ENCODE assay signal across 21 cellular contexts in genomic region chr16:68094614-68094934, GRCh38. TPM values are rescaled to one million over a fixed set of nuclear protein-coding genes. Genes with fewer than 3 reads are reported as not detected.
A peak's percentile ranks its signal among the peaks of the same experiment; 100 is the strongest.
DNase-seq lines count a peak whose midpoint lies in the region; ATAC-seq and TF ChIP-seq lines count a peak whose summit lies in the region.
"Had no signal": no experiment of that assay in that cellular context is flagged by ENCODE, and none has a peak within 500 bp of the region (broad histone marks: within the 10 kb centered on the region; RNA-seq: fewer than 3 reads in every experiment).

No MANE protein-coding gene starts in this region.

- H3K4me3 Mint-ChIP-seq in activated naive CD4-positive, alpha-beta T cell treated with anti-CD3 and anti-CD28 coated beads for 36 hours = no peak overlapping the region
- peak overlapping the region; percentile 41 for H3K4me3 Mint-ChIP-seq in T-helper 17 cell
- H3K4me3 Mint-ChIP-seq in effector memory CD8-positive, alpha-beta T cell = peak overlapping the region in 1 of 2 donors; percentile 67

- H3K79me2 ChIP-seq in smooth muscle cell (ENCODE audit: low read depth) = peaks cover 95% of the 10 kb centered on the region

- 94% methylated on average over 4 of the region's 4 CpGs for WGBS in smooth muscle cell (ENCODE audit: low lambda C conversion rate)
- 95% methylated on average over 4 of the region's 4 CpGs for WGBS in right lobe of liver (ENCODE audit: insufficient coverage, low coverage, low lambda C conversion rate, missing lambda C conversion rate)

- no peaks in the 10 kb centered on the region for H3K36me3 ChIP-seq in smooth muscle cell (ENCODE audit: low read depth)
- no peaks in the 10 kb centered on the region for H3K36me3 ChIP-seq in right lobe of liver
- H3K36me3 ChIP-seq: thoracic aorta had no signal

- peaks cover 78% of the 10 kb centered on the region for H3K4me1 Mint-ChIP-seq in activated naive CD4-positive, alpha-beta T cell treated with anti-CD3 and anti-CD28 coated beads for 36 hours (ENCODE audit: low read depth)
- peaks cover 57% of the 10 kb centered on the region for H3K4me1 Mint-ChIP-seq in T-helper 17 cell
- peaks cover 56 to 73% of the 10 kb centered on the region in 2 donors for H3K4me1 Mint-ChIP-seq in effector memory CD8-positive, alpha-beta T cell (ENCODE audit: low read depth in 2 of 2)

- no peaks in the 10 kb centered on the region for H3K27me3 Mint-ChIP-seq in activated naive CD4-positive, alpha-beta T cell treated with anti-CD3 and anti-CD28 coated beads for 36 hours (ENCODE audit: low read depth)
- H3K27me3 Mint-ChIP-seq in T-helper 17 cell = no peaks in the 10 kb centered on the region
- no peaks in the 10 kb centered on the region for H3K27me3 Mint-ChIP-seq in effector memory CD8-positive, alpha-beta T cell
- H3K27me3 Mint-ChIP-seq: IgD-negative memory B cell had no signal

- TF ChIP-seq CTCF in smooth muscle cell (IDR thresholded peaks at IDR 0.05; ENCODE audit: borderline replicate concordance, insufficient read depth, poor library complexity, severe bottlenecking) (no peak), right lobe of liver (IDR thresholded peaks at IDR 0.05) (no peak)

- peaks cover 3% of the 10 kb centered on the region for H3K4me1 ChIP-seq in smooth muscle cell (ENCODE audit: low read depth)
- H3K4me1 ChIP-seq in right lobe of liver = peaks cover 0 to 45% (median 13%) of the 10 kb centered on the region in 4 donors

- H3K9me3 Mint-ChIP-seq in activated naive CD4-positive, alpha-beta T cell treated with anti-CD3 and anti-CD28 coated beads for 36 hours = no peaks in the 10 kb centered on the region
- no peaks in the 10 kb centered on the region for H3K9me3 Mint-ChIP-seq in effector memory CD8-positive, alpha-beta T cell
- H3K9me3 Mint-ChIP-seq: IgD-negative memory B cell had no signal

- H3K4me3 ChIP-seq in smooth muscle cell (no peak overlapping the region), right lobe of liver (no peak overlapping the region)
- H3K4me3 ChIP-seq: left lung, SK-N-MC, thoracic aorta had no signal

- H3K36me3 Mint-ChIP-seq in activated naive CD4-positive, alpha-beta T cell treated with anti-CD3 and anti-CD28 coated beads for 36 hours (ENCODE audit: low read depth) = peaks cover 3% of the 10 kb centered on the region
- no peaks in the 10 kb centered on the region for H3K36me3 Mint-ChIP-seq in T-helper 17 cell (ENCODE audit: low read depth)
- H3K36me3 Mint-ChIP-seq in effector memory CD8-positive, alpha-beta T cell (ENCODE audit: insufficient read depth) = peaks cover 3% of the 10 kb centered on the region

- CTCF ChIA-PET in activated naive CD4-positive, alpha-beta T cell treated with anti-CD3 and anti-CD28 coated beads for 36 hours (lab: Charles Lee) = interaction anchor here (0.9 to 3.7 kb wide), 10 partner anchors 8 to 136 kb away, joined by 3 to 20 read pairs (median 8); partner anchors contain the start of gene NFATC3

- H3K27ac Mint-ChIP-seq in activated naive CD4-positive, alpha-beta T cell treated with anti-CD3 and anti-CD28 coated beads for 36 hours = peak overlapping the region; percentile 72
- H3K27ac Mint-ChIP-seq in T-helper 17 cell = peak overlapping the region; percentile 85
- H3K27ac Mint-ChIP-seq in effector memory CD8-positive, alpha-beta T cell = peak overlapping the region; percentile 39 to 92

- H3K9me3 ChIP-seq in T-helper 17 cell (ENCODE audit: control insufficient read depth, low read length, poor library complexity, severe bottlenecking) = no peaks in the 10 kb centered on the region
- H3K9me3 ChIP-seq in smooth muscle cell (replicated peaks; ENCODE audit: low read depth) = no peaks in the 10 kb centered on the region
- H3K9me3 ChIP-seq in right lobe of liver = no peaks in the 10 kb centered on the region
- H3K9me3 ChIP-seq: left lung, thoracic aorta had no signal

- TF ChIP-seq POLR2A in right lobe of liver (IDR thresholded peaks at IDR 0.05) = no peak

- no peak overlapping the region for H3K4me2 ChIP-seq in smooth muscle cell

- no peak for ATAC-seq in T-helper 17 cell
- no peak for ATAC-seq in effector memory CD8-positive, alpha-beta T cell (replicated peaks)
- ATAC-seq in right lobe of liver = no peak

- peaks cover 6% of the 10 kb centered on the region for H3F3A ChIP-seq in smooth muscle cell (ENCODE audit: low read depth)

- peaks cover 92% of the 10 kb centered on the region for H4K20me1 ChIP-seq in smooth muscle cell (ENCODE audit: low read depth)

- intact Hi-C loops in activated naive CD4-positive, alpha-beta T cell treated with anti-CD3 and anti-CD28 coated beads for 36 hours (cut with micrococcal nuclease) = loop anchor here (1.0 to 5.0 kb wide), 5 partner anchors 8 to 135 kb away; no protein-coding TSS in a partner anchor
- intact Hi-C loops in right lobe of liver (cut with DNase I) = no loop called here

- no peak for DNase-seq in activated naive CD4-positive, alpha-beta T cell treated with anti-CD3 and anti-CD28 coated beads for 36 hours
- no peak for DNase-seq in activated naive CD4-positive, alpha-beta T cell treated with Interleukin-2 at 50 U/mL for 16 hours
- no peak for DNase-seq in T-helper 17 cell
- DNase-seq in effector memory CD8-positive, alpha-beta T cell = no peak
- DNase-seq in smooth muscle cell (lab: John Stamatoyannopoulos, UW; ENCODE audit: unreplicated experiment) = no peak
- no peak for DNase-seq in GDM1 (lab: John Stamatoyannopoulos, UW)
- DNase-seq in NK-92 treated with Interleukin-12 subunit alpha and Interleukin-12 subunit beta, amount 100 ng/mL, for 24 hours (lab: John Stamatoyannopoulos, UW) = no peak
- no peak for DNase-seq in right lobe of liver
- DNase-seq: activated CD4-positive, alpha-beta T cell treated with anti-CD3 and anti-CD28 coated beads for 1 hour; activated CD8-positive, alpha-beta memory T cell treated with anti-CD3 and anti-CD28 coated beads, Interleukin-2, amount 50 U/mL, for 48 hours; effector CD4-positive, alpha-beta T cell; left lung; NCI-H187; NCI-H345; stimulated activated CD4-positive, alpha-beta T cell treated with anti-CD3 and anti-CD28 coated beads, Interleukin-12 subunit alpha, Interleukin-12 subunit beta, amount 100 ng/mL, for 4 hours; stimulated activated CD8-positive, alpha-beta memory T cell treated with anti-CD3 and anti-CD28 coated beads, Interleukin-4, amount 100 ng/mL, for 48 hours; T1000 had no signal

- no peaks in the 10 kb centered on the region for H3K27me3 ChIP-seq in smooth muscle cell (ENCODE audit: low read depth)
- no peaks in the 10 kb centered on the region for H3K27me3 ChIP-seq in right lobe of liver
- H3K27me3 ChIP-seq: left lung had no signal

- H2AFZ ChIP-seq in smooth muscle cell (ENCODE audit: low read depth) = no peak overlapping the region

- H3K27ac ChIP-seq in smooth muscle cell (ENCODE audit: low read depth) (peak overlapping the region; percentile 47), right lobe of liver (no peak overlapping the region)
- H3K27ac ChIP-seq: C4-2B, left lung, SK-N-MC, thoracic aorta had no signal

- H3K9ac ChIP-seq in smooth muscle cell (ENCODE audit: low read depth) = no peak overlapping the region

RNA-seq across cellular contexts. Expression of gene NFATC3, which starts 9.4 kb away (rescaled TPM):
- 10 to 100 TPM; 49.1 to 50.3 TPM for total RNA-seq in activated naive CD4-positive, alpha-beta T cell treated with anti-CD3 and anti-CD28 coated beads for 36 hours
- total RNA-seq in T-helper 17 cell (100 to 1,000 TPM in 1 of 2 donors, 10 to 100 TPM in 1; 94.5 to 101 TPM), smooth muscle cell (30.2 and 32.4 TPM in 2 replicates), right lobe of liver (10 to 100 TPM; 19.9 to 30.1 (median 25.1) TPM)
- polyA plus RNA-seq in smooth muscle cell = 14.7 and 15.2 TPM in 2 replicates
